Comparison of ENCODE assay signal across 20 cellular contexts in genomic region chr2:166464187-166464586, GRCh38. TPM values are rescaled to one million over a fixed set of nuclear protein-coding genes. Genes with fewer than 3 reads are reported as not detected.
"Had no signal": no experiment of that assay in that cellular context is flagged by ENCODE, and none has a peak within 500 bp of the region (broad histone marks: within the 10 kb centered on the region; RNA-seq: fewer than 3 reads in every experiment).

No MANE protein-coding gene starts in this region.

- H3K36me3 ChIP-seq: adrenal gland, left lung, pancreas, thyroid gland had no signal

- ATAC-seq: activated T-helper 17 cell treated with anti-CD3 and anti-CD28 coated beads, Interleukin-2, amount 50 U/mL, for 72 hours; body of pancreas; left lung; mucosa of descending colon; naive thymus-derived CD8-positive, alpha-beta T cell; pancreas; stimulated activated memory B cell treated with anti-CD40 and anti-IgM and Interleukin-4, amounts not matched to agents 10 μg/mL and 1 μg/mL and 100 μg/mL, for 72 hours had no signal

- H3K27me3 ChIP-seq: adrenal gland, body of pancreas, hepatocyte, left lung, pancreas, thyroid gland had no signal

- H2AFZ ChIP-seq: hepatocyte had no signal

- H3K79me2 ChIP-seq: hepatocyte had no signal

- DNase-seq: activated CD4-positive, CD25-positive, alpha-beta regulatory T cell treated with anti-CD3 and anti-CD28 coated beads, Interleukin-2, amount 50 U/mL, for 72 hours; activated naive CD4-positive, alpha-beta T cell treated with anti-CD3 and anti-CD28 coated beads, Interleukin-2, amount 50 U/mL, for 16 hours; adrenal gland; body of pancreas; central memory CD4-positive, alpha-beta T cell; effector CD4-positive, alpha-beta T cell; mucosa of descending colon; naive thymus-derived CD8-positive, alpha-beta T cell; pancreas; T-helper 1 cell; T1000; thyroid gland had no signal

- H3K4me2 ChIP-seq: hepatocyte had no signal

- H3K9me3 ChIP-seq: adrenal gland, body of pancreas, left lung, mucosa of descending colon, pancreas, thyroid gland had no signal

- H3K4me1 ChIP-seq: adrenal gland, body of pancreas, pancreas, thyroid gland had no signal

- H3K27ac ChIP-seq: adrenal gland, body of pancreas, coronary artery, hepatocyte, left lung, pancreas, thyroid gland had no signal

- H3K4me3 ChIP-seq: adrenal gland, body of pancreas, coronary artery, hepatocyte, left lung, mucosa of descending colon, pancreas, thyroid gland had no signal

RNA-seq across cellular contexts. Expression of gene SCN7A, which starts 29.9 kb away (rescaled TPM):
- total RNA-seq: activated CD8-positive, alpha-beta memory T cell treated with anti-CD3 and anti-CD28 coated beads for 36 hours; activated T-helper 17 cell treated with anti-CD3 and anti-CD28 coated beads, Interleukin-2, amount 50 U/mL, for 72 hours; glomerular endothelial cell; naive thymus-derived CD8-positive, alpha-beta T cell had no signal
- polyA plus RNA-seq: keratinocyte; naive thymus-derived CD8-positive, alpha-beta T cell had no signal
